Comparison of ENCODE assay signal across 23 cellular contexts in the genomic region with DNA sequence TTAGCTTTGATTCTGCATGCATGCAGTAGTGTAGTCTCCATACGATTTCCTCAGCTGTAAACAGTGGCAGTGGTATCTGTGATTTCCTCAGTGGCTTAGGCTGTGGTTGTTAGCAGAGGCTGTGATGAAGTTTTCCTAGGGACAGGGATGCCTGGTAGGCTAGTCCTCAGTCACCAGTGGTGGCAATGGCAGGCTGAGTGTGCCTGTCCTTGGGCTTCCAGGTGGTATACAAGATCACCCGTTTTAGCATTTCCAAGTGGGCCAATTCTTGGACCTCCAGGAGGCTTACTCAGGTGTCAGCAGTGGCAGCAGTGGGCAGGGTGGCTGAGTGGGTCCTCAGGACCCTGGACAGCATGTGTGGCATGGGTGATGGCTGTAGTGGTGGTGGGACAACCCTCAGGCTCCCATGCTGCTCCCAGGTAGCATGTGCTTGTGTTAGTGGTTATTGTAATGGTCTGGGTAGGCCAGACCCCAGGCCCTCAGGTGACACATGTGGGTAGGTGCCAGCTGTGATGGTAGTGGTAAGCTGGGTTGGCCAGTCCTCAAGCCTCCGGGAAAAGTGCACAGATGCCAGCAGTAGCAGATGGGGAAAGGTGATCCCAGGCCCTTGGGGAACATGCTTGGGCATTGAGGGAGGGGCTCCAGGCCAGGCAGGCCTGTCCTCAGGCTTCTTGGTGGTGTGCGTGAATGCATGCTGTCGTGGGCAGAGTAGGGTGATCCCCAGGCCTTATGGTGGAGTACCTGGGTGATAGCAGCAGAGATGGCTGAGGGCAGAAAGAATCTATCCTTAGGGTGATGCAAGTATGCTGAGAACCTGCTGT.
"Had no signal": no experiment of that assay in that cellular context is flagged by ENCODE, and none has a peak within 500 bp of the region (broad histone marks: within the 10 kb centered on the region; RNA-seq: fewer than 3 reads in every experiment).

No MANE protein-coding gene starts in this region.

- ATAC-seq: activated CD8-positive, alpha-beta memory T cell treated with anti-CD3 and anti-CD28 coated beads, Interleukin-2, amount 10 ng/mL, durations not matched to agents 7 days and 5 days; body of pancreas; gastrocnemius medialis; mucosa of descending colon; naive thymus-derived CD4-positive, alpha-beta T cell; pancreas; WTC11 had no signal

- DNase-seq: activated CD4-positive, alpha-beta memory T cell treated with anti-CD3 and anti-CD28 coated beads, Interleukin-2, amount 10 ng/mL, durations not matched to agents 7 days and 5 days; activated CD4-positive, alpha-beta T cell treated with anti-CD3 and anti-CD28 coated beads for 4 hours; activated CD8-positive, alpha-beta memory T cell treated with anti-CD3 and anti-CD28 coated beads, Interleukin-2, amount 10 ng/mL, durations not matched to agents 7 days and 5 days; activated naive CD4-positive, alpha-beta T cell treated with anti-CD3 and anti-CD28 coated beads for 36 hours; body of pancreas; endodermal cell; gastrocnemius medialis; head of caudate nucleus; left ventricle myocardium inferior; mesenchymal stem cell; mucosa of descending colon; naive thymus-derived CD4-positive, alpha-beta T cell; pancreas; right lobe of liver; small intestine; stimulated activated CD4-positive, alpha-beta T cell treated with anti-CD3 and anti-CD28 coated beads, Interleukin-15, amount 100 ng/mL, for 24 hours; stimulated activated CD4-positive, alpha-beta T cell treated with anti-CD3 and anti-CD28 coated beads, Interleukin-2, amount 100 ng/mL, for 48 hours; transverse colon had no signal

- H3K27me3 ChIP-seq: body of pancreas, gastrocnemius medialis, pancreas, right lobe of liver, transverse colon had no signal

- H3K27ac ChIP-seq: body of pancreas, epithelial cell of prostate, gastrocnemius medialis, left ventricle myocardium inferior, neutrophil, pancreas, right lobe of liver, suprapubic skin, transverse colon had no signal

- H3K27ac Mint-ChIP-seq: activated CD4-positive, alpha-beta memory T cell treated with anti-CD3 and anti-CD28 coated beads, Interleukin-2, amount 10 ng/mL, durations not matched to agents 7 days and 5 days; activated CD8-positive, alpha-beta memory T cell treated with anti-CD3 and anti-CD28 coated beads, Interleukin-2, amount 10 ng/mL, durations not matched to agents 7 days and 5 days; activated naive CD4-positive, alpha-beta T cell treated with anti-CD3 and anti-CD28 coated beads for 36 hours; endodermal cell; naive thymus-derived CD4-positive, alpha-beta T cell; stimulated activated naive CD8-positive, alpha-beta T cell treated with anti-CD3 and anti-CD28 coated beads, Interleukin-15, Interleukin-2, amounts not matched to agents 100 ng/mL and 50 ng/mL, for 24 hours; WTC11 had no signal

- H3K4me3 Mint-ChIP-seq: activated CD4-positive, alpha-beta memory T cell treated with anti-CD3 and anti-CD28 coated beads, Interleukin-2, amount 10 ng/mL, durations not matched to agents 7 days and 5 days; activated CD8-positive, alpha-beta memory T cell treated with anti-CD3 and anti-CD28 coated beads, Interleukin-2, amount 10 ng/mL, durations not matched to agents 7 days and 5 days; activated naive CD4-positive, alpha-beta T cell treated with anti-CD3 and anti-CD28 coated beads for 36 hours; endodermal cell; naive thymus-derived CD4-positive, alpha-beta T cell; stimulated activated naive CD8-positive, alpha-beta T cell treated with anti-CD3 and anti-CD28 coated beads, Interleukin-15, Interleukin-2, amounts not matched to agents 100 ng/mL and 50 ng/mL, for 24 hours; WTC11 had no signal

- H3K4me1 ChIP-seq: body of pancreas, gastrocnemius medialis, left ventricle myocardium inferior, pancreas, right lobe of liver, suprapubic skin, transverse colon had no signal

- H3K4me3 ChIP-seq: body of pancreas, gastrocnemius medialis, left ventricle myocardium inferior, mucosa of descending colon, pancreas, right lobe of liver, suprapubic skin, transverse colon had no signal

- H3K9me3 Mint-ChIP-seq: activated CD4-positive, alpha-beta memory T cell treated with anti-CD3 and anti-CD28 coated beads, Interleukin-2, amount 10 ng/mL, durations not matched to agents 7 days and 5 days; endodermal cell; WTC11 had no signal

- H3K36me3 ChIP-seq: gastrocnemius medialis, left ventricle myocardium inferior, neutrophil, pancreas, right lobe of liver, suprapubic skin, transverse colon had no signal

- H3K36me3 Mint-ChIP-seq: WTC11 had no signal

- H3K4me1 Mint-ChIP-seq: activated CD4-positive, alpha-beta memory T cell treated with anti-CD3 and anti-CD28 coated beads, Interleukin-2, amount 10 ng/mL, durations not matched to agents 7 days and 5 days; activated CD8-positive, alpha-beta memory T cell treated with anti-CD3 and anti-CD28 coated beads, Interleukin-2, amount 10 ng/mL, durations not matched to agents 7 days and 5 days; endodermal cell; naive thymus-derived CD4-positive, alpha-beta T cell; WTC11 had no signal

- H3K9me3 ChIP-seq: body of pancreas, gastrocnemius medialis, mucosa of descending colon, neutrophil, right lobe of liver had no signal
